ENCODE assay signal across 9 cellular contexts in the genomic region with DNA sequence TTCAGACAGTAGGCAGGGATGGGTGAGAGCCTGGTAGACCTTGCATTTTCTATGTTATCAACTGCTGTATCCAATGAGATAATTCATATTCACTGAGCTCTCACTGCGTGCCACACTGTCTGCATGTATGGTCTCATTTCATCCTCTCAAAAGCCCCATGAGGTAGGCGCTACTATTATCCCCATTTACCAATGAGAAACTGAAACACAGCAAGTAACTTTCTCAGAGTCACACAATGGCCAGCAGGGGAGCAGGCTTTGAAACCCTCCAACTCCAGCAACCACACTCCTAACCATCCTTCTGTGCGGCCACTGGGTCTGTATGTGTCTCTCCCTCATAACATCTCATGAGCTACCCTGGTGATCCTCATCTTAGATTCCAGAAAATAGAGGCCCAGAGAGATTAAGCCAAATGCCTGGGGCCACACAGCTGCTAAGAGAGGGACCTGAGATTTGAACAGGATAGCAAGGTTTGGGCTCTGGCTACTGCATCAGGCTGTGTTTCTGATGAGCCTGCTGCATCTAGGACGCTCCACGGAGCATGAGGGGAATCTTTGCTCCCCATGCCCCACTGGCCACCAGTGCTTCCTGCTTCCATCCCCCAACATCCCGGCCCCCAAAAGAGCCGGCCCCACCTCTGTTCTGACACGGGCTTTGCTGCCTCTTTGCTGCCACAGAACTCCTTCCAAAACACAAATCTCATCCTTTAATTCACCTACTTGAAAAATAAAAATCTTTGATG. TPM values are rescaled to one million over a fixed set of nuclear protein-coding genes. Genes with fewer than 3 reads are reported as not detected.
DNase-seq lines count a peak whose midpoint lies in the region; ATAC-seq, FAIRE-seq and TF ChIP-seq lines count a peak whose summit lies in the region.
"Had no signal": no experiment of that assay in that cellular context is flagged by ENCODE, and none has a peak within 500 bp of the region (broad histone marks: within the 10 kb centered on the region; RNA-seq: fewer than 3 reads in every experiment).

No MANE protein-coding gene starts in this region.

- peak overlapping the region; percentile 84 to 100 (median 99) for H3K27ac Mint-ChIP-seq in IgD-negative memory B cell
- peak overlapping the region; percentile 95 for H3K27ac Mint-ChIP-seq in activated naive CD4-positive, alpha-beta T cell treated with anti-CD3 and anti-CD28 coated beads, Interleukin-2, amount 10 ng/mL, durations not matched to agents 7 days and 5 days
- H3K27ac Mint-ChIP-seq in endothelial cell (ENCODE audit: unreplicated experiment), result no peak overlapping the region

- H3K9ac ChIP-seq in mammary epithelial cell (ENCODE audit: insufficient read depth, low read length), result no peak overlapping the region

- H3K9me3 Mint-ChIP-seq in IgD-negative memory B cell (peaks cover 0 to 2% (median 0%) of the 10 kb centered on the region in 3 donors), endothelial cell (ENCODE audit: unreplicated experiment) (no peaks in the 10 kb centered on the region)
- H3K9me3 Mint-ChIP-seq in activated naive CD4-positive, alpha-beta T cell treated with anti-CD3 and anti-CD28 coated beads, Interleukin-2, amount 10 ng/mL, durations not matched to agents 7 days and 5 days, result no peaks in the 10 kb centered on the region

- H3F3A ChIP-seq in PC-9 (ENCODE audit: insufficient read depth, low read depth), result no peaks in the 10 kb centered on the region

- H3K36me3 ChIP-seq in psoas muscle (ENCODE audit: insufficient read depth in 1 of 2, low read depth in 1 of 2) (no peaks in the 10 kb centered on the region), PC-9 (ENCODE audit: low read depth) (no peaks in the 10 kb centered on the region), mammary epithelial cell (ENCODE audit: insufficient read depth, low read length) (no peaks in the 10 kb centered on the region)

- H3K4me1 ChIP-seq in psoas muscle (peaks cover 5% of the 10 kb centered on the region), PC-9 (replicated peaks; ENCODE audit: insufficient read depth) (peaks cover 4% of the 10 kb centered on the region; the same call in 1 of the 2 replicates), mammary epithelial cell (ENCODE audit: insufficient read depth, low read length) (peaks cover 15% of the 10 kb centered on the region)

- H3K4me3 ChIP-seq in psoas muscle, result no peak overlapping the region
- no peak overlapping the region for H3K4me3 ChIP-seq in PC-9
- no peak overlapping the region for H3K4me3 ChIP-seq in mammary epithelial cell (replicated peaks in 1 of 3; ENCODE audit: insufficient read depth in 1 of 3, low read depth in 2 of 3, low read length in 3 of 3)

- H3K27me3 ChIP-seq in psoas muscle (ENCODE audit: insufficient read depth in 3 of 3, low read length in 2 of 3), result peaks cover 0 to 15% (median 0%) of the 10 kb centered on the region in 3 donors
- H3K27me3 ChIP-seq in PC-9 (ENCODE audit: insufficient read depth, low read depth), result peaks cover 19% of the 10 kb centered on the region
- no peaks in the 10 kb centered on the region for H3K27me3 ChIP-seq in mammary epithelial cell (ENCODE audit: insufficient read depth, low read length)

- DNase-seq in GM18507 (ENCODE audit: extremely low spot score, insufficient read length, low read depth) (no peak), psoas muscle (peak in 1 of 2 donors; percentile 34), HUDEP-2 (lab: John Stamatoyannopoulos, UW; ENCODE audit: unreplicated experiment in 76 of 76) (no peak), endothelial cell (ENCODE audit: low spot score) (no peak), PC-9 (no peak), mammary epithelial cell (no peak)
- peak; percentile 82 for DNase-seq in activated naive CD4-positive, alpha-beta T cell treated with anti-CD3 and anti-CD28 coated beads, Interleukin-2, amount 10 ng/mL, durations not matched to agents 7 days and 5 days

- H3K9me3 ChIP-seq in psoas muscle (no peaks in the 10 kb centered on the region), PC-9 (ENCODE audit: insufficient read depth, low read depth) (peaks cover under 1% of the 10 kb centered on the region; the same call in 1 of the 2 replicates), mammary epithelial cell (replicated peaks; ENCODE audit: insufficient read depth, low read length) (no peaks in the 10 kb centered on the region)

- H3K4me3 Mint-ChIP-seq in IgD-negative memory B cell, result peak overlapping the region; percentile 83 to 98 (median 92)
- peak overlapping the region; percentile 91 for H3K4me3 Mint-ChIP-seq in activated naive CD4-positive, alpha-beta T cell treated with anti-CD3 and anti-CD28 coated beads, Interleukin-2, amount 10 ng/mL, durations not matched to agents 7 days and 5 days
- no peak overlapping the region for H3K4me3 Mint-ChIP-seq in endothelial cell (ENCODE audit: unreplicated experiment)

- H2AFZ ChIP-seq in PC-9 (no peak overlapping the region), mammary epithelial cell (ENCODE audit: low read depth, low read length) (no peak overlapping the region)

- H3K4me2 ChIP-seq in PC-9 (no peak overlapping the region), mammary epithelial cell (ENCODE audit: insufficient read depth, low read depth, low read length) (no peak overlapping the region)

- H3K27ac ChIP-seq in psoas muscle (no peak overlapping the region), PC-9 (no peak overlapping the region), mammary epithelial cell (ENCODE audit: insufficient read depth, low read depth, low read length) (no peak overlapping the region)

- H3K4me1 Mint-ChIP-seq in IgD-negative memory B cell (peaks cover 31 to 54% (median 52%) of the 10 kb centered on the region in 3 donors), endothelial cell (ENCODE audit: unreplicated experiment) (peaks cover 40% of the 10 kb centered on the region)
- H3K4me1 Mint-ChIP-seq in activated naive CD4-positive, alpha-beta T cell treated with anti-CD3 and anti-CD28 coated beads, Interleukin-2, amount 10 ng/mL, durations not matched to agents 7 days and 5 days, result peaks cover 64% of the 10 kb centered on the region

- ATAC-seq in psoas muscle, result no peak

- in situ Hi-C loops in mammary epithelial cell (cut with MboI; ENCODE audit: low sequenced_read_pairs in 2 of 2), result no loop called here

- peak; percentile 92 for FAIRE-seq in GM18507 (lab: Jason Lieb, UNC)

- H3K36me3 Mint-ChIP-seq in IgD-negative memory B cell (peaks cover 2% of the 10 kb centered on the region), endothelial cell (ENCODE audit: low read depth, unreplicated experiment) (peaks cover 5% of the 10 kb centered on the region)
- H3K36me3 Mint-ChIP-seq in activated naive CD4-positive, alpha-beta T cell treated with anti-CD3 and anti-CD28 coated beads, Interleukin-2, amount 10 ng/mL, durations not matched to agents 7 days and 5 days, result peaks cover 79% of the 10 kb centered on the region

- POLR2A ChIA-PET in PC-9 (lab: Charles Lee; ENCODE audit: unreplicated experiment), result interaction anchor here (0.6 to 0.7 kb wide), 2 partner anchors 13 to 1094 kb away, joined by 4 to 7 read pairs; no protein-coding TSS in a partner anchor

- H3K27me3 Mint-ChIP-seq in IgD-negative memory B cell (peaks cover 6% of the 10 kb centered on the region), endothelial cell (ENCODE audit: unreplicated experiment) (peaks cover 2% of the 10 kb centered on the region)
- no peaks in the 10 kb centered on the region for H3K27me3 Mint-ChIP-seq in activated naive CD4-positive, alpha-beta T cell treated with anti-CD3 and anti-CD28 coated beads, Interleukin-2, amount 10 ng/mL, durations not matched to agents 7 days and 5 days

- BruUV-seq in PC-9 (replicated peaks; lab: Mats Ljungman, UMichigan), result no TSS peak
- no TSS peak for BruUV-seq in mammary epithelial cell (replicated peaks; lab: Mats Ljungman, UMichigan)

- dilution Hi-C loops in mammary epithelial cell (cut with HindIII; ENCODE audit: low sequenced_read_pairs), result loop anchor here (5.0 to 10.0 kb wide), 4 partner anchors 40 to 653 kb away; partner anchors contain the start of gene TOP2A

- TF ChIP-seq CTCF in psoas muscle (IDR thresholded peaks at IDR 0.05), result peak; percentile 11
- no peak for TF ChIP-seq CTCF in endothelial cell (IDR thresholded peaks at IDR 0.05; ENCODE audit: unreplicated experiment)
- no peak for TF ChIP-seq CTCF in PC-9 (conservative IDR thresholded peaks at IDR 0.05)
- TF ChIP-seq CTCF in mammary epithelial cell (conservative IDR thresholded peaks at IDR 0.05 in 1 of 2, IDR thresholded peaks at IDR 0.05 in 1 of 2; ENCODE audit: extremely low read depth in 1 of 2, insufficient read depth in 1 of 2, low read depth in 1 of 2, low read length in 2 of 2), result peak in 1 of 2 donors; percentile 8

- H4K20me1 ChIP-seq in PC-9 (ENCODE audit: insufficient read depth) (no peaks in the 10 kb centered on the region), mammary epithelial cell (ENCODE audit: insufficient read depth, low read length) (no peaks in the 10 kb centered on the region)

- intact Hi-C loops in psoas muscle (cut with DNase I) (loop anchor here (2.0 to 5.0 kb wide), 5 partner anchors 119 to 203 kb away; partner anchors contain the start of genes GJD3 (in 1 of the 2) and IGFBP4 (in 1 of the 2)), PC-9 (cut with micrococcal nuclease; ENCODE audit: unreplicated experiment) (loop anchor here (2.0 kb wide), 4 partner anchors 29 to 261 kb away; no protein-coding TSS in a partner anchor), mammary epithelial cell (cut with micrococcal nuclease) (loop anchor here (5.0 kb wide), 1 partner anchor 260 kb away; no protein-coding TSS in a partner anchor)

- CTCF ChIA-PET in activated naive CD4-positive, alpha-beta T cell treated with anti-CD3 and anti-CD28 coated beads, Interleukin-2, amount 10 ng/mL, durations not matched to agents 7 days and 5 days (lab: Charles Lee), result interaction anchor here (0.8 to 12.4 kb wide), 21 partner anchors 7 to 199 kb away, joined by 3 to 271 read pairs (median 8); partner anchors contain the start of gene SMARCE1
- CTCF ChIA-PET in PC-9 (lab: Charles Lee), result interaction anchor here (0.6 kb wide), 1 partner anchor 33 kb away, joined by 5 read pairs; no protein-coding TSS in a partner anchor
- CTCF ChIA-PET in mammary epithelial cell (lab: Charles Lee; ENCODE audit: low non-redundant PET), result interaction anchor here (0.7 kb wide), 1 partner anchor 940 kb away, joined by 3 read pairs; no protein-coding TSS in a partner anchor

- H3K79me2 ChIP-seq in PC-9 (ENCODE audit: low read depth) (no peaks in the 10 kb centered on the region), mammary epithelial cell (ENCODE audit: insufficient read depth, low read length) (no peaks in the 10 kb centered on the region)

- 65 to 75% (median 73%) methylated on average over 8 of the region's 8 CpGs for WGBS in psoas muscle, 3 donors
- WGBS in mammary epithelial cell (ENCODE audit: low coverage, missing lambda C conversion rate), result 84% methylated on average over 7 of the region's 8 CpGs

- no peaks in the 10 kb centered on the region for H3K9me2 ChIP-seq in PC-9 (ENCODE audit: insufficient read depth)

RNA-seq across cellular contexts. Expression of gene CCR7, which starts 3.2 kb away (rescaled TPM):
- polyA plus RNA-seq in IgD-negative memory B cell (257 TPM), psoas muscle (under 1 TPM in 2 of 3 donors, not detected in 1; 0.08 to 0.09 TPM), mammary epithelial cell (0.20 TPM)
- total RNA-seq in psoas muscle (under 1 TPM; 0.20 to 0.24 (median 0.21) TPM), endothelial cell (ENCODE audit: unreplicated experiment) (0.51 TPM), PC-9 (2021) (not detected in 2 replicates), mammary epithelial cell (under 1 TPM in 1 of 2 donors, not detected in 1; 0.17 TPM)
- not detected for polyA minus RNA-seq in mammary epithelial cell
- total RNA-seq: LHCN-M2 had no signal
